Comparison of ENCODE assay signal across 8 cellular contexts in genomic region chr16:30656974-30657865, GRCh38. TPM values are rescaled to one million over a fixed set of nuclear protein-coding genes. Genes with fewer than 3 reads are reported as not detected.
DNase-seq lines count a peak whose midpoint lies in the region; ATAC-seq lines count a peak whose summit lies in the region.

No MANE protein-coding gene starts in this region.

- H3K4me1 ChIP-seq in ACC112 (ENCODE audit: control insufficient read depth, insufficient read depth, low read length, unreplicated experiment), result peaks cover 22% of the 10 kb centered on the region

- peak overlapping the region; percentile 82 for H3K27ac Mint-ChIP-seq in activated CD4-positive, alpha-beta memory T cell treated with anti-CD3 and anti-CD28 coated beads for 36 hours
- H3K27ac Mint-ChIP-seq in stimulated activated naive CD8-positive, alpha-beta T cell treated with anti-CD3 and anti-CD28 coated beads, Interleukin-15, amount 100 ng/mL, for 72 hours, result peak overlapping the region; percentile 87 to 100

- ATAC-seq in GM19452 (IDR thresholded peaks at IDR 0.05; ENCODE audit: unreplicated experiment) (peak; percentile 0), HG03045 (IDR thresholded peaks at IDR 0.05; ENCODE audit: unreplicated experiment) (no peak), HG03442 (IDR thresholded peaks at IDR 0.05; ENCODE audit: unreplicated experiment) (no peak)
- no peak for ATAC-seq in stimulated activated naive CD8-positive, alpha-beta T cell treated with anti-CD3 and anti-CD28 coated beads, Interleukin-15, amount 100 ng/mL, for 72 hours

- CTCF ChIA-PET in activated CD4-positive, alpha-beta memory T cell treated with anti-CD3 and anti-CD28 coated beads for 36 hours (lab: Charles Lee), result interaction anchor here (0.7 to 2.5 kb wide), 4 partner anchors 28 to 127 kb away, joined by 4 to 13 read pairs (median 6); no protein-coding TSS in a partner anchor

- H3K36me3 ChIP-seq in ACC112 (ENCODE audit: insufficient read depth, low read length), result no peaks in the 10 kb centered on the region; the same call in 1 of the 2 replicates

- peaks cover 40% of the 10 kb centered on the region for H3K4me1 Mint-ChIP-seq in activated CD4-positive, alpha-beta memory T cell treated with anti-CD3 and anti-CD28 coated beads for 36 hours (ENCODE audit: low read depth)
- peaks cover 57% of the 10 kb centered on the region for H3K4me1 Mint-ChIP-seq in stimulated activated naive CD8-positive, alpha-beta T cell treated with anti-CD3 and anti-CD28 coated beads, Interleukin-15, amount 100 ng/mL, for 72 hours

- H2AFZ ChIP-seq in ACC112 (ENCODE audit: low read length, unreplicated experiment), result peak overlapping the region; percentile 74

- POLR2A ChIA-PET in activated CD4-positive, alpha-beta memory T cell treated with anti-CD3 and anti-CD28 coated beads for 36 hours (lab: Charles Lee), result no interaction called here

- intact Hi-C loops in activated CD4-positive, alpha-beta memory T cell treated with anti-CD3 and anti-CD28 coated beads for 36 hours (cut with micrococcal nuclease), result loop anchor here (5.0 to 10.0 kb wide), 5 partner anchors 90 to 800 kb away; partner anchors contain the start of genes ALDOA, ARMC5, CFAP119 and PHKG2

- H3K27me3 ChIP-seq in ACC112 (ENCODE audit: insufficient read depth, low read length), result no peaks in the 10 kb centered on the region

- in situ Hi-C loops in KBM-7 (cut with MboI; ENCODE audit: low pct_unique_long_range_greater_than_20kb, low sequenced_read_pairs), result no loop called here

- peak overlapping the region; percentile 46 for H3K27ac ChIP-seq in ACC112 (ENCODE audit: low read depth, low read length)

- no peak for DNase-seq in activated CD4-positive, alpha-beta memory T cell treated with anti-CD3 and anti-CD28 coated beads for 36 hours
- no peak for DNase-seq in stimulated activated naive CD8-positive, alpha-beta T cell treated with anti-CD3 and anti-CD28 coated beads, Interleukin-15, amount 100 ng/mL, for 72 hours
- no peak for DNase-seq in KBM-7

- H3K79me2 ChIP-seq in ACC112 (ENCODE audit: control insufficient read depth, insufficient read depth, low read length, unreplicated experiment), result peaks cover 29% of the 10 kb centered on the region

- no peaks in the 10 kb centered on the region for H3K27me3 Mint-ChIP-seq in activated CD4-positive, alpha-beta memory T cell treated with anti-CD3 and anti-CD28 coated beads for 36 hours
- H3K27me3 Mint-ChIP-seq in stimulated activated naive CD8-positive, alpha-beta T cell treated with anti-CD3 and anti-CD28 coated beads, Interleukin-15, amount 100 ng/mL, for 72 hours, result no peaks in the 10 kb centered on the region

- H3K4me3 ChIP-seq in ACC112 (ENCODE audit: low read depth, low read length), result peak overlapping the region; percentile 74
- H3K4me3 ChIP-seq in iPS-11a (ENCODE audit: low read depth, low read length), result peak overlapping the region; percentile 33

- peak overlapping the region; percentile 73 for H3K4me3 Mint-ChIP-seq in activated CD4-positive, alpha-beta memory T cell treated with anti-CD3 and anti-CD28 coated beads for 36 hours
- H3K4me3 Mint-ChIP-seq in stimulated activated naive CD8-positive, alpha-beta T cell treated with anti-CD3 and anti-CD28 coated beads, Interleukin-15, amount 100 ng/mL, for 72 hours, result peak overlapping the region; percentile 74 to 94

- H3K9me3 Mint-ChIP-seq in activated CD4-positive, alpha-beta memory T cell treated with anti-CD3 and anti-CD28 coated beads for 36 hours, result no peaks in the 10 kb centered on the region
- H3K9me3 Mint-ChIP-seq in stimulated activated naive CD8-positive, alpha-beta T cell treated with anti-CD3 and anti-CD28 coated beads, Interleukin-15, amount 100 ng/mL, for 72 hours, result no peaks in the 10 kb centered on the region

- peaks cover 47% of the 10 kb centered on the region for H3K36me3 Mint-ChIP-seq in activated CD4-positive, alpha-beta memory T cell treated with anti-CD3 and anti-CD28 coated beads for 36 hours

RNA-seq across cellular contexts. Expression of gene FBRS, which starts 1.0 kb away (rescaled TPM):
- 10 to 100 TPM; 91.8 to 95.6 TPM for total RNA-seq in activated CD4-positive, alpha-beta memory T cell treated with anti-CD3 and anti-CD28 coated beads for 36 hours

RNA-seq across cellular contexts. Expression of gene PRR14, which starts 6.5 kb away (rescaled TPM):
- 10 to 100 TPM; 73.2 to 83.2 TPM for total RNA-seq in activated CD4-positive, alpha-beta memory T cell treated with anti-CD3 and anti-CD28 coated beads for 36 hours

RNA-seq across cellular contexts. Expression of gene SRCAP, which starts 41.8 kb away (rescaled TPM):
- 10 to 100 TPM; 48.4 to 54.0 TPM for total RNA-seq in activated CD4-positive, alpha-beta memory T cell treated with anti-CD3 and anti-CD28 coated beads for 36 hours

RNA-seq across cellular contexts. Expression of gene ZNF689, which starts 47.0 kb away (rescaled TPM):
- 1 to 10 TPM; 8.7 to 9.9 TPM for total RNA-seq in activated CD4-positive, alpha-beta memory T cell treated with anti-CD3 and anti-CD28 coated beads for 36 hours
